10 cellular contexts compared by ENCODE assay signal in genomic region chr3:174862101-174862500, GRCh38. TPM values are rescaled to one million over a fixed set of nuclear protein-coding genes. Genes with fewer than 3 reads are reported as not detected.
A peak's percentile ranks its signal among the peaks of the same experiment; 100 is the strongest.
DNase-seq lines count a peak whose midpoint lies in the region; ATAC-seq and TF ChIP-seq lines count a peak whose summit lies in the region.
"Had no signal": no experiment of that assay in that cellular context is flagged by ENCODE, and none has a peak within 500 bp of the region (broad histone marks: within the 10 kb centered on the region; RNA-seq: fewer than 3 reads in every experiment).

No MANE protein-coding gene starts in this region.

- H3K4me3 Mint-ChIP-seq in progenitor cell of endocrine pancreas (ENCODE audit: low read depth) (no peak overlapping the region), immature natural killer cell (no peak overlapping the region)
- H3K4me3 Mint-ChIP-seq in stimulated activated memory B cell treated with anti-CD40 and anti-IgM and Interleukin-4, amounts not matched to agents 10 μg/mL and 1 μg/mL and 100 μg/mL, for 72 hours, result no peak overlapping the region
- H3K4me3 Mint-ChIP-seq: naive B cell had no signal

- H3K9me3 Mint-ChIP-seq in progenitor cell of endocrine pancreas (ENCODE audit: low read depth), result no peaks in the 10 kb centered on the region
- no peaks in the 10 kb centered on the region for H3K9me3 Mint-ChIP-seq in stimulated activated memory B cell treated with anti-CD40 and anti-IgM and Interleukin-4, amounts not matched to agents 10 μg/mL and 1 μg/mL and 100 μg/mL, for 72 hours
- H3K9me3 Mint-ChIP-seq in immature natural killer cell, result peaks cover 0 to 28% (median 8%) of the 10 kb centered on the region in 6 donors

- H3K27me3 ChIP-seq in HAP-1 (ENCODE audit: low read depth), result no peaks in the 10 kb centered on the region
- no peaks in the 10 kb centered on the region for H3K27me3 ChIP-seq in SJCRH30

- TF ChIP-seq CTCF in coronary artery (IDR thresholded peaks at IDR 0.05), result no peak
- TF ChIP-seq CTCF in progenitor cell of endocrine pancreas (IDR thresholded peaks at IDR 0.05; ENCODE audit: unreplicated experiment), result peak; percentile 19

- in situ Hi-C loops in HAP-1 (cut with MboI; ENCODE audit: low sequenced_read_pairs), result no loop called here

- H3K4me3 ChIP-seq in HAP-1 (no peak overlapping the region), coronary artery (no peak overlapping the region), SJCRH30 (no peak overlapping the region)

- DNase-seq in HAP-1 (ENCODE audit: low spot score in 2 of 2), result peak; percentile 24 to 25
- peak; percentile 62 for DNase-seq in NCI-H2107 (lab: John Stamatoyannopoulos, UW)
- no peak for DNase-seq in coronary artery (ENCODE audit: low spot score)
- no peak for DNase-seq in progenitor cell of endocrine pancreas (ENCODE audit: low spot score, unreplicated experiment)
- DNase-seq in RPMI8226, result no peak
- DNase-seq in immature natural killer cell, result no peak
- no peak for DNase-seq in SJCRH30
- DNase-seq: activated CD4-positive, alpha-beta T cell treated with anti-CD3 and anti-CD28 coated beads for 1 hour; naive B cell had no signal

- H3K27me3 Mint-ChIP-seq in progenitor cell of endocrine pancreas (no peaks in the 10 kb centered on the region), immature natural killer cell (ENCODE audit: low read depth in 3 of 3) (peaks cover 0 to 1% (median 0%) of the 10 kb centered on the region in 3 donors)
- no peaks in the 10 kb centered on the region for H3K27me3 Mint-ChIP-seq in stimulated activated memory B cell treated with anti-CD40 and anti-IgM and Interleukin-4, amounts not matched to agents 10 μg/mL and 1 μg/mL and 100 μg/mL, for 72 hours
- H3K27me3 Mint-ChIP-seq: naive B cell had no signal

- H3K36me3 ChIP-seq in HAP-1 (replicated peaks), result no peaks in the 10 kb centered on the region
- H3K36me3 ChIP-seq in SJCRH30, result no peaks in the 10 kb centered on the region

- H3K36me3 Mint-ChIP-seq in progenitor cell of endocrine pancreas (ENCODE audit: insufficient read depth), result peaks cover 2% of the 10 kb centered on the region
- H3K36me3 Mint-ChIP-seq in stimulated activated memory B cell treated with anti-CD40 and anti-IgM and Interleukin-4, amounts not matched to agents 10 μg/mL and 1 μg/mL and 100 μg/mL, for 72 hours, result no peaks in the 10 kb centered on the region
- H3K36me3 Mint-ChIP-seq in immature natural killer cell, result no peaks in the 10 kb centered on the region
- H3K36me3 Mint-ChIP-seq: naive B cell had no signal

- no peaks in the 10 kb centered on the region for H3K9me3 ChIP-seq in HAP-1
- no peaks in the 10 kb centered on the region; the same call in 1 of the 2 replicates for H3K9me3 ChIP-seq in SJCRH30 (replicated peaks)

- H3K27ac Mint-ChIP-seq in progenitor cell of endocrine pancreas, result no peak overlapping the region
- no peak overlapping the region for H3K27ac Mint-ChIP-seq in stimulated activated memory B cell treated with anti-CD40 and anti-IgM and Interleukin-4, amounts not matched to agents 10 μg/mL and 1 μg/mL and 100 μg/mL, for 72 hours
- H3K27ac Mint-ChIP-seq in immature natural killer cell, result no peak overlapping the region
- H3K27ac Mint-ChIP-seq: naive B cell had no signal

- no peak for ATAC-seq in stimulated activated memory B cell treated with anti-CD40 and anti-IgM and Interleukin-4, amounts not matched to agents 10 μg/mL and 1 μg/mL and 100 μg/mL, for 72 hours

- peaks cover 39% of the 10 kb centered on the region for H3K4me1 Mint-ChIP-seq in progenitor cell of endocrine pancreas (ENCODE audit: low read depth)
- no peaks in the 10 kb centered on the region for H3K4me1 Mint-ChIP-seq in stimulated activated memory B cell treated with anti-CD40 and anti-IgM and Interleukin-4, amounts not matched to agents 10 μg/mL and 1 μg/mL and 100 μg/mL, for 72 hours
- H3K4me1 Mint-ChIP-seq in immature natural killer cell, result no peaks in the 10 kb centered on the region
- H3K4me1 Mint-ChIP-seq: naive B cell had no signal

- H3K4me1 ChIP-seq in HAP-1 (peaks cover 11% of the 10 kb centered on the region), SJCRH30 (no peaks in the 10 kb centered on the region)

- peak overlapping the region; percentile 51 to 71 for H3K27ac ChIP-seq in coronary artery
- H3K27ac ChIP-seq in SJCRH30, result no peak overlapping the region

RNA-seq across cellular contexts. Expression of gene NAALADL2, which starts 3.0 kb away (rescaled TPM):
- 10.4 TPM in 2 replicates for total RNA-seq in progenitor cell of endocrine pancreas
- polyA plus RNA-seq in immature natural killer cell, result under 1 TPM in 1 of 3 donors, not detected in 2; 0.10 TPM
- total RNA-seq in SJCRH30 (2014; rRNA removed; shearing (Covaris generic)), result 1.2 and 3.1 TPM in 2 replicates

Comparison
In these comparisons a context has a peak if more than half of its experiments do, and no peak if none do; other contexts are left out.
1. DNase-seq: peak in HAP-1 (2 of 2) and NCI-H2107 (single experiment); none in coronary artery (single experiment), progenitor cell of endocrine pancreas (single experiment), RPMI8226 (single experiment), immature natural killer cell (0 of 3) and SJCRH30 (0 of 2).